14 cellular contexts compared by ENCODE assay signal in the genomic region with DNA sequence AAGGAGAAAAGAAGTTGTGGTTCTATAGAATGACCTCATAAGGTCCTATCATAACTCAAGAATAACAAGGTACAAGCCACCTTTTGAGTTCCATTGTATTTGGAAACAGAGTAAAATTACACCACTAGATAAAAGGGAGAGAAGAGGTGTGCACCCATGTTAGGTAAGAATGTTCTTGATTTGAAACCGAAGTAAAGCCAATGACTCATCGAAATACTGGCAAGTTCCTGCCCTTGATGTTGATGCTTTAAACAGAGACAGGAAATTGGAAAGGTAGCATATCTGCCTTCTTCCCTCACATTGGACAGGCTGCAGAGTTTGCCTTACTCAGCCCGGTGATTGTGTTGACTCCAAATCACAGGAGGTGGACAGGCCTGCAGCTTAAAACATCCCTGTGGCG.
A peak's percentile ranks its signal among the peaks of the same experiment; 100 is the strongest.
DNase-seq lines count a peak whose midpoint lies in the region; ATAC-seq and TF ChIP-seq lines count a peak whose summit lies in the region.
"Had no signal": no experiment of that assay in that cellular context is flagged by ENCODE, and none has a peak within 500 bp of the region (broad histone marks: within the 10 kb centered on the region; RNA-seq: fewer than 3 reads in every experiment).

No MANE protein-coding gene starts in this region.

- H3K27ac ChIP-seq in RWPE2 (ENCODE audit: poor library complexity, severe bottlenecking) (no peak overlapping the region), foreskin keratinocyte (no peak overlapping the region)
- H3K27ac ChIP-seq: GM23248 had no signal

- H3K27me3 ChIP-seq in RWPE2 (ENCODE audit: insufficient read depth, poor library complexity, severe bottlenecking) (no peaks in the 10 kb centered on the region), foreskin keratinocyte (no peaks in the 10 kb centered on the region)

- TF ChIP-seq CTCF in RWPE2 (IDR thresholded peaks at IDR 0.05; ENCODE audit: poor library complexity, severe bottlenecking) (no peak), foreskin keratinocyte (conservative IDR thresholded peaks at IDR 0.05) (no peak)

- H3K4me3 ChIP-seq in RWPE2 (ENCODE audit: severe bottlenecking), result no peak overlapping the region
- H3K4me3 ChIP-seq: GM23248 had no signal

- peak; percentile 18 for DNase-seq in HT1080 (ENCODE audit: low read depth)
- DNase-seq in RWPE2 (ENCODE audit: low spot score), result no peak
- DNase-seq in foreskin keratinocyte, result peak in 1 of 2 donors; percentile 23
- DNase-seq in renal cortical epithelial cell (ENCODE audit: low read depth), result peak; percentile 11
- no peak for DNase-seq in posterior cingulate gyrus
- DNase-seq in midbrain (lab: John Stamatoyannopoulos, UW), result no peak
- DNase-seq: C1 segment of cervical spinal cord; Calu3; CD4-positive, alpha-beta T cell; DMS 273 treated with DMSO at 0.1 percent for 48 hours; DMS79 treated with DMSO at 0.1 percent for 48 hours; EL; GM23248 had no signal

- no peaks in the 10 kb centered on the region for H3K36me3 ChIP-seq in RWPE2 (ENCODE audit: low read depth)

- intact Hi-C loops in posterior cingulate gyrus (cut with DNase I), result no loop called here

- no peaks in the 10 kb centered on the region for H3K9me3 ChIP-seq in RWPE2 (ENCODE audit: severe bottlenecking)

- H3K4me1 ChIP-seq in RWPE2 (ENCODE audit: insufficient read depth, poor library complexity, severe bottlenecking) (no peaks in the 10 kb centered on the region), foreskin keratinocyte (no peaks in the 10 kb centered on the region)

- ATAC-seq in RWPE2 (ENCODE audit: low read depth) (peak; percentile 41; the same call in 1 of the 3 replicates), foreskin keratinocyte (peak; percentile 15), HG03045 (IDR thresholded peaks at IDR 0.05; ENCODE audit: unreplicated experiment) (no peak)

Comparison
In these comparisons a context has a peak if more than half of its experiments do, and no peak if none do; other contexts are left out.
1. DNase-seq: peak in HT1080 (single experiment) and renal cortical epithelial cell (single experiment); none in RWPE2 (single experiment), posterior cingulate gyrus (0 of 10) and midbrain (single experiment).